In the genomic region with DNA sequence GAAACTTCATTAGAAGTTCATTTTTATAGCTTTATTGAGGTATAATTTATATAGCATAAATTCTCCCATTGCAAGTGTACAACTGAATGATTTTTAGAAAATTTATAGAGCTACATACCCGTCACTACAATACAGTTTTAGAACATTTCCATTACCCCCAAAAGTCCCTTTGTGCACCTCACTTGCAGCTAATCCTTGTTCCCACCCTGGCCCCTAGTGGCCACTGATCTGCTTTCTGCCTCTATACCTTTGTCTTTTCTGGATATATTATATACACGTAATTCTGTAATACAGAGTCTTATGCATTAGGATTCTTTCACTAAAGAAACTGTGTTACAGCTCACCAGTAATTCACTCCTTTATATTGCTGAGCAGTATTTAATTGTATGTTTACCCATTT, we compare ENCODE assay signal across 1 cellular context.
TF ChIP-seq lines count a peak whose summit lies in the region.

No MANE protein-coding gene starts in this region.

TF ChIP-seq in HCT116, 20 proteins besides CTCF, POLR2A, EP300 and RAD21 (continued from another document):
- no peak for TF ChIP-seq TCF7L2 (IDR thresholded peaks at IDR 0.05; ENCODE audit: borderline replicate concordance, extremely low read depth, insufficient read depth, insufficient read length)
- TF ChIP-seq FOSL1 (IDR thresholded peaks at IDR 0.05; ENCODE audit: low read depth): no peak
- TF ChIP-seq ZNF274 (IDR thresholded peaks at IDR 0.05; ENCODE audit: low read depth, low read length): no peak
- no peak for TF ChIP-seq JUND (IDR thresholded peaks at IDR 0.05)
- TF ChIP-seq, protein P1, sequence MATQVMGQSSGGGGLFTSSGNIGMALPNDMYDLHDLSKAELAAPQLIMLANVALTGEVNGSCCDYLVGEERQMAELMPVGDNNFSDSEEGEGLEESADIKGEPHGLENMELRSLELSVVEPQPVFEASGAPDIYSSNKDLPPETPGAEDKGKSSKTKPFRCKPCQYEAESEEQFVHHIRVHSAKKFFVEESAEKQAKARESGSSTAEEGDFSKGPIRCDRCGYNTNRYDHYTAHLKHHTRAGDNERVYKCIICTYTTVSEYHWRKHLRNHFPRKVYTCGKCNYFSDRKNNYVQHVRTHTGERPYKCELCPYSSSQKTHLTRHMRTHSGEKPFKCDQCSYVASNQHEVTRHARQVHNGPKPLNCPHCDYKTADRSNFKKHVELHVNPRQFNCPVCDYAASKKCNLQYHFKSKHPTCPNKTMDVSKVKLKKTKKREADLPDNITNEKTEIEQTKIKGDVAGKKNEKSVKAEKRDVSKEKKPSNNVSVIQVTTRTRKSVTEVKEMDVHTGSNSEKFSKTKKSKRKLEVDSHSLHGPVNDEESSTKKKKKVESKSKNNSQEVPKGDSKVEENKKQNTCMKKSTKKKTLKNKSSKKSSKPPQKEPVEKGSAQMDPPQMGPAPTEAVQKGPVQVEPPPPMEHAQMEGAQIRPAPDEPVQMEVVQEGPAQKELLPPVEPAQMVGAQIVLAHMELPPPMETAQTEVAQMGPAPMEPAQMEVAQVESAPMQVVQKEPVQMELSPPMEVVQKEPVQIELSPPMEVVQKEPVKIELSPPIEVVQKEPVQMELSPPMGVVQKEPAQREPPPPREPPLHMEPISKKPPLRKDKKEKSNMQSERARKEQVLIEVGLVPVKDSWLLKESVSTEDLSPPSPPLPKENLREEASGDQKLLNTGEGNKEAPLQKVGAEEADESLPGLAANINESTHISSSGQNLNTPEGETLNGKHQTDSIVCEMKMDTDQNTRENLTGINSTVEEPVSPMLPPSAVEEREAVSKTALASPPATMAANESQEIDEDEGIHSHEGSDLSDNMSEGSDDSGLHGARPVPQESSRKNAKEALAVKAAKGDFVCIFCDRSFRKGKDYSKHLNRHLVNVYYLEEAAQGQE (IDR thresholded peaks at IDR 0.05; ENCODE audit: low read depth): no peak
- TF ChIP-seq, protein P2, sequence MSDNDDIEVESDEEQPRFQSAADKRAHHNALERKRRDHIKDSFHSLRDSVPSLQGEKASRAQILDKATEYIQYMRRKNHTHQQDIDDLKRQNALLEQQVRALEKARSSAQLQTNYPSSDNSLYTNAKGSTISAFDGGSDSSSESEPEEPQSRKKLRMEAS (IDR thresholded peaks at IDR 0.05): no peak
